In the genomic region with DNA sequence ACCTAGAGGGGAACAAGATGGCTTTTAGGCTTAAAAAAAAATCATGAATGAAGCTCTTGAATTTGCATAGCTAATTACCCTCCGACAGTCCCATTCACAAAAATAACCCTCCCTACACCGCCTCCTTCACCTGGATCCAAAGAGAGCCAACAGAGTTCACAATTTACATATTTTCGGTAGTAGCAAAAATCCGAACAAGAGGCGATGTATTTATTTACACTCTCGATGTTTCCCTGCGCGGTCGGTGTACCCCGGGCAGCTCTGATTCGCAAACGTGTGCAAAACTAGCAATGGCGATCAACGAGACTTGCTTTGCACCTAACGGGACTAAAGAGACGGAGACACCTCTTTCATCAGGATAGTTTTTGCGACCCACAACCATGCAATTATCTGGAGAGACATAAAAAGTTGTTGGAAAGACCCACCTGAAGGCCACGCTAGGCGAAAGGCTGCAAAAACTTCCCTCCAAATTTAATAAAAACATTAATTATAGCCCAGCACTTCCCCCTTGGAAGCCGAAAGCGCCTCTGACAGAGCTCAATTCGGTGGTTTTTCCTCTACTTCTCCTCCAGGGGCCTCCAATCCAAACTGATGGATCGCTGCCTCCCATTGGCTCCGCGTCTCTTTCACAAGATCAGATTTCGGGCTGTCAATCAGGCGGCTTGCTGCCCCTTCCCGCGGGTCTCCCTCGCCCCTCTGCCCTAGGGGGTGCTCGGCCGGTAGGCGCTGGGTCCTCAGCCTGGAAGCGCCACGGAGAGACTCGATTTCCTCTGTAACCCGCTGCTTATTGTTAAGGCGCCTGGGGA, we compare ENCODE assay signal across 1 cellular context.
TF ChIP-seq lines count a peak whose summit lies in the region.

A gene (minus strand): TSS at position 529 of the 806 bp plus-strand sequence. CDS start 614 bp downstream, outside the sequence.

TF ChIP-seq in HepG2, 621 proteins besides CTCF, POLR2A, EP300 and RAD21 (continued from another document):
- TF ChIP-seq SOX6 (IDR thresholded peaks at IDR 0.05) (no peak), SOX6 (CRISPR knock-in tag; IDR thresholded peaks at IDR 0.05) (0 out of 2 replicates have a peak, but pooled peaks have one; percentile 9), NFYC (CRISPR knock-in tag; IDR thresholded peaks at IDR 0.05) (peak; percentile 46; the same call in 1 of the 2 replicates)
- TF ChIP-seq, protein P1, sequence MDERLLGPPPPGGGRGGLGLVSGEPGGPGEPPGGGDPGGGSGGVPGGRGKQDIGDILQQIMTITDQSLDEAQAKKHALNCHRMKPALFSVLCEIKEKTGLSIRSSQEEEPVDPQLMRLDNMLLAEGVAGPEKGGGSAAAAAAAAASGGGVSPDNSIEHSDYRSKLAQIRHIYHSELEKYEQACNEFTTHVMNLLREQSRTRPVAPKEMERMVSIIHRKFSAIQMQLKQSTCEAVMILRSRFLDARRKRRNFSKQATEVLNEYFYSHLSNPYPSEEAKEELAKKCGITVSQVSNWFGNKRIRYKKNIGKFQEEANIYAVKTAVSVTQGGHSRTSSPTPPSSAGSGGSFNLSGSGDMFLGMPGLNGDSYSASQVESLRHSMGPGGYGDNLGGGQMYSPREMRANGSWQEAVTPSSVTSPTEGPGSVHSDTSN (CRISPR knock-in tag; IDR thresholded peaks at IDR 0.05): peak; percentile 71
